12 cellular contexts compared by ENCODE assay signal in genomic region chr4:48196758-48197504, GRCh38.
DNase-seq lines count a peak whose midpoint lies in the region; ATAC-seq, FAIRE-seq and TF ChIP-seq lines count a peak whose summit lies in the region.
"Had no signal": no experiment of that assay in that cellular context is flagged by ENCODE, and none has a peak within 500 bp of the region (broad histone marks: within the 10 kb centered on the region; RNA-seq: fewer than 3 reads in every experiment).

No MANE protein-coding gene starts in this region.

- WGBS in GM12878 (ENCODE audit: insufficient coverage, insufficient replicate concordance, low lambda C conversion rate, missing lambda C conversion rate): 1% methylated on average over 9 of the region's 9 CpGs
- 83 to 86% methylated on average over 9 of the region's 9 CpGs for WGBS in upper lobe of left lung, 2 donors

- H3K79me2 ChIP-seq in GM12878 (ENCODE audit: control insufficient read depth, insufficient read depth, low read length): peaks cover 90% of the 10 kb centered on the region

- intact Hi-C loops in GM12878 (cut with micrococcal nuclease; ENCODE audit: unreplicated experiment): no loop called here
- intact Hi-C loops in Caco-2 (cut with micrococcal nuclease; ENCODE audit: unreplicated experiment): no loop called here

- H3K4me3 ChIP-seq in GM12878: peak overlapping the region; percentile 81
- H3K4me3 ChIP-seq in upper lobe of left lung: no peak overlapping the region
- no peak overlapping the region for H3K4me3 ChIP-seq in Caco-2 (ENCODE audit: low read depth, low read length)

- H3K36me3 ChIP-seq in GM12878 (ENCODE audit: control insufficient read depth in 2 of 2, insufficient read depth in 2 of 2, low read length in 1 of 2) (peaks cover 0 to 2% of the 10 kb centered on the region in 2 experiments; a peak in 2 of 4 replicates), upper lobe of left lung (no peaks in the 10 kb centered on the region), Caco-2 (ENCODE audit: control insufficient read depth, insufficient read depth, low read length) (no peaks in the 10 kb centered on the region)

- H3K9me3 ChIP-seq in GM12878 (replicated peaks; ENCODE audit: control insufficient read depth, insufficient read depth, low read length): peaks cover 3% of the 10 kb centered on the region; the same call in 2 of the 3 replicates
- no peaks in the 10 kb centered on the region for H3K9me3 ChIP-seq in upper lobe of left lung
- H3K9me3 ChIP-seq in Caco-2: no peaks in the 10 kb centered on the region

- TF ChIP-seq CTCF in GM12878 (IDR thresholded peaks at IDR 0.05 in 2 of 3, conservative IDR thresholded peaks at IDR 0.05 in 1 of 3; ENCODE audit: control insufficient read depth in 2 of 3, extremely low read depth in 1 of 3, insufficient read depth in 1 of 3, low read depth in 3 of 3, low read length in 3 of 3) (no peak), upper lobe of left lung (IDR thresholded peaks at IDR 0.05) (no peak), Caco-2 (IDR thresholded peaks at IDR 0.05; ENCODE audit: insufficient read depth in 1 of 2, low read depth in 1 of 2, low read length in 1 of 2, severe bottlenecking in 1 of 2, unreplicated experiment in 1 of 2) (no peak), mesothelial cell of epicardium (IDR thresholded peaks at IDR 0.05; ENCODE audit: unreplicated experiment) (no peak)

- no peaks in the 10 kb centered on the region for H4K20me1 ChIP-seq in GM12878 (ENCODE audit: control insufficient read depth, insufficient read depth)

- BruUV-seq in GM12878 (replicated peaks; lab: Mats Ljungman, UMichigan) (TSS peak; percentile 88), Caco-2 (replicated peaks; lab: Mats Ljungman, UMichigan) (no TSS peak)

- SMC1A ChIA-PET in GM12878 (lab: Charles Lee; ENCODE audit: uncharacterized antibody, unreplicated experiment): interaction anchor here (0.6 to 4.1 kb wide), 14 partner anchors 13 to 78 kb away, joined by 3 to 24 read pairs (median 6); no protein-coding TSS in a partner anchor

- H3K4me3 Mint-ChIP-seq in Caco-2 (ENCODE audit: unreplicated experiment) (no peak overlapping the region), mesothelial cell of epicardium (no peak overlapping the region)

- H3K27ac Mint-ChIP-seq in Caco-2 (ENCODE audit: unreplicated experiment): no peak overlapping the region
- H3K27ac Mint-ChIP-seq in mesothelial cell of epicardium: no peak overlapping the region

- H3K27me3 Mint-ChIP-seq in Caco-2 (ENCODE audit: insufficient read depth, unreplicated experiment) (no peaks in the 10 kb centered on the region), mesothelial cell of epicardium (ENCODE audit: low read depth) (no peaks in the 10 kb centered on the region)

- H3K4me2 ChIP-seq in GM12878 (ENCODE audit: control insufficient read depth, insufficient read depth): peak overlapping the region; percentile 65

- no peak for TF ChIP-seq RAD21 in GM12878 (IDR thresholded peaks at IDR 0.05; ENCODE audit: insufficient read depth, low read depth, low read length)

- no peak for TF ChIP-seq POLR2A in GM12878 (IDR thresholded peaks at IDR 0.05; ENCODE audit: low read depth, low read length)
- TF ChIP-seq POLR2A in upper lobe of left lung (IDR thresholded peaks at IDR 0.05): no peak

- H3K4me1 Mint-ChIP-seq in Caco-2 (ENCODE audit: low read depth, unreplicated experiment) (peaks cover 6% of the 10 kb centered on the region), mesothelial cell of epicardium (no peaks in the 10 kb centered on the region)

- DNase-seq in GM12878 (ENCODE audit: low read depth, low spot score) (peak; percentile 72), SW480 (ENCODE audit: low spot score) (no peak), upper lobe of left lung (no peak), Caco-2 (no peak), mesothelial cell of epicardium (ENCODE audit: low spot score in 2 of 2, unreplicated experiment in 2 of 2) (no peak)
- DNase-seq: activated effector memory CD4-positive, alpha-beta T cell treated with Interleukin-2 at 50 U/mL for 16 hours; hypothalamus; NCI-H510A had no signal

- RAD21 ChIA-PET in GM12878 (lab: Charles Lee; ENCODE audit: unreplicated experiment): interaction anchor here (0.8 to 10.8 kb wide), 10 partner anchors 8 to 76 kb away, joined by 3 to 147 read pairs (median 8); no protein-coding TSS in a partner anchor

- H3K9ac ChIP-seq in GM12878 (ENCODE audit: control insufficient read depth, insufficient read depth, low read length): peak overlapping the region; percentile 58

- H3K9me3 Mint-ChIP-seq in Caco-2 (ENCODE audit: unreplicated experiment) (no peaks in the 10 kb centered on the region), mesothelial cell of epicardium (no peaks in the 10 kb centered on the region)

- no peak overlapping the region for H2AFZ ChIP-seq in GM12878 (ENCODE audit: control insufficient read depth, low read depth, low read length)

- peak overlapping the region; percentile 86 for H3K27ac ChIP-seq in GM12878 (ENCODE audit: control insufficient read depth, insufficient read depth)
- no peak overlapping the region for H3K27ac ChIP-seq in upper lobe of left lung

- CTCF ChIA-PET in GM12878 (lab: Yijun Ruan, JAX) (interaction anchor here (0.7 to 6.9 kb wide), 10 partner anchors 7 to 78 kb away, joined by 3 to 40 read pairs (median 9); no protein-coding TSS in a partner anchor), Caco-2 (lab: Charles Lee) (no interaction called here)

- H3K36me3 Mint-ChIP-seq in Caco-2 (ENCODE audit: insufficient read depth, unreplicated experiment): no peaks in the 10 kb centered on the region
- no peaks in the 10 kb centered on the region for H3K36me3 Mint-ChIP-seq in mesothelial cell of epicardium

- ATAC-seq in GM18870 (IDR thresholded peaks at IDR 0.05; ENCODE audit: unreplicated experiment): peak; percentile 69
- peak; percentile 71 for ATAC-seq in GM21723 (IDR thresholded peaks at IDR 0.05; ENCODE audit: unreplicated experiment)
- ATAC-seq in HG03280 (IDR thresholded peaks at IDR 0.05; ENCODE audit: unreplicated experiment): peak; percentile 58
- ATAC-seq in GM12878: peak; percentile 71
- ATAC-seq in upper lobe of left lung (ENCODE audit: low FRiP score in 2 of 2): no peak
- ATAC-seq: HepG2 had no signal

- TF ChIP-seq EP300 in GM12878 (IDR thresholded peaks at IDR 0.05; ENCODE audit: borderline replicate concordance in 1 of 2, control insufficient read depth in 1 of 2, low read depth in 2 of 2, low read length in 2 of 2): peak; percentile 91 to 98
- TF ChIP-seq EP300 in upper lobe of left lung (IDR thresholded peaks at IDR 0.05): no peak

- POLR2A ChIA-PET in GM12878 (lab: Charles Lee) (interaction anchor here (1.3 to 8.6 kb wide), 5 partner anchors 8 to 74 kb away, joined by 3 to 113 read pairs (median 11); no protein-coding TSS in a partner anchor), Caco-2 (lab: Charles Lee) (no interaction called here)

- peak; percentile 56 for FAIRE-seq in GM12878 (lab: Jason Lieb, UNC)
- FAIRE-seq: HepG2 had no signal

- H3K4me1 ChIP-seq in GM12878 (ENCODE audit: control insufficient read depth, insufficient read depth, low read length) (peaks cover 54% of the 10 kb centered on the region), upper lobe of left lung (peaks cover 3 to 9% (median 6%) of the 10 kb centered on the region in 4 donors), Caco-2 (no peaks in the 10 kb centered on the region)

- H3K27me3 ChIP-seq in GM12878 (replicated peaks in 1 of 2; ENCODE audit: control insufficient read depth in 2 of 2, insufficient read depth in 2 of 2, low read length in 1 of 2): no peaks in the 10 kb centered on the region
- no peaks in the 10 kb centered on the region for H3K27me3 ChIP-seq in upper lobe of left lung
- H3K27me3 ChIP-seq in Caco-2 (replicated peaks; ENCODE audit: control insufficient read depth, insufficient read depth, low read length): no peaks in the 10 kb centered on the region

- in situ Hi-C loops in GM12878 (cut with MboI): no loop called here

TF ChIP-seq in GM12878, 131 proteins besides CTCF, POLR2A, EP300 and RAD21 (continues in another document):
- no peak for TF ChIP-seq ZBTB33 (IDR thresholded peaks at IDR 0.05)
- TF ChIP-seq PML (IDR thresholded peaks at IDR 0.05; ENCODE audit: low read length): peak; percentile 86; the same call in 1 of the 2 replicates
- no peak for TF ChIP-seq FOS (IDR thresholded peaks at IDR 0.05; ENCODE audit: borderline replicate concordance, extremely low read depth, insufficient read length)
- TF ChIP-seq YBX1 (IDR thresholded peaks at IDR 0.05): no peak
- TF ChIP-seq STAT3 (IDR thresholded peaks at IDR 0.05; ENCODE audit: low read depth, low read length): no peak; the same call in 1 of the 2 replicates
- no peak for TF ChIP-seq HSF1 (IDR thresholded peaks at IDR 0.05; ENCODE audit: low read depth, low read length)
- peak; percentile 79 for TF ChIP-seq RUNX3 (IDR thresholded peaks at IDR 0.05; ENCODE audit: low read length)

Comparison
In these comparisons a context has a peak if more than half of its experiments do, and no peak if none do; other contexts are left out.
1. ATAC-seq: peak in GM18870 (single experiment), GM21723 (single experiment), HG03280 (single experiment) and GM12878 (single experiment); none in upper lobe of left lung (0 of 2).